22 cellular contexts compared by ENCODE assay signal in the genomic region with DNA sequence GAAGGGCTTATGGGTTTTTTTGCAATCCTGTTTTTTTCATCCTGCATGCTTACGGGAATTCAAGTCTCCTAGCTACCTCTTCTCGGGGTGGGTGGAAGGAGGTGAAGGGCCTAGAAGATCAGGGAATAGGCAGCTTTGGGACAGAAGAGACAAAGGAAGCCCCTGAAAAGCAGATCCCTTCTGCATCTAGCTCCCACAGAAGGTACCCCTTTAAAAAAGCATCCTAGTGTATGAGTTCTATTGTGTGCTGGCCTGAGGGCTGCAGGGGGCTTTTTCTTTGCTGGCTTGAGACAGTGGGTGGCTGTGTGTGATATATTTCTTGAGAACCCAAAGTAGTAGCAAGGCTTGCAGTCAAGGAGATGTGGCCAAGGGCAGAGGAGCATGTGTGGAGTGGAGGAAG.
DNase-seq lines count a peak whose midpoint lies in the region; ATAC-seq lines count a peak whose summit lies in the region.
"Had no signal": no experiment of that assay in that cellular context is flagged by ENCODE, and none has a peak within 500 bp of the region (broad histone marks: within the 10 kb centered on the region; RNA-seq: fewer than 3 reads in every experiment).

No MANE protein-coding gene starts in this region.

- no peaks in the 10 kb centered on the region for H4K20me1 ChIP-seq in BLaER1

- peaks cover 20% of the 10 kb centered on the region for H3K4me1 ChIP-seq in BLaER1
- peaks cover 52% of the 10 kb centered on the region for H3K4me1 ChIP-seq in effector memory CD4-positive, alpha-beta T cell (ENCODE audit: control insufficient read depth, insufficient read depth, low read length, poor library complexity, severe bottlenecking)
- H3K4me1 ChIP-seq: adrenal gland, foreskin keratinocyte had no signal

- no peak for ATAC-seq in activated CD4-positive, alpha-beta T cell treated with anti-CD3 and anti-CD28 coated beads for 36 hours
- ATAC-seq in T-cell (replicated peaks in 1 of 4), result no peak
- no peak for ATAC-seq in GM21528 (IDR thresholded peaks at IDR 0.05; ENCODE audit: low FRiP score, unreplicated experiment)
- ATAC-seq: foreskin keratinocyte, left colon had no signal

- H3K4me2 ChIP-seq in BLaER1, result peak overlapping the region; percentile 65; the same call in 1 of the 2 replicates
- H3K4me2 ChIP-seq: KMS-11 had no signal

- H3K4me1 Mint-ChIP-seq in activated CD4-positive, alpha-beta T cell treated with anti-CD3 and anti-CD28 coated beads for 36 hours, result peaks cover 82% of the 10 kb centered on the region
- H3K4me1 Mint-ChIP-seq in T-cell, result peaks cover 63 to 78% (median 77%) of the 10 kb centered on the region in 3 donors
- peaks cover 56% of the 10 kb centered on the region for H3K4me1 Mint-ChIP-seq in activated naive CD8-positive, alpha-beta T cell treated with anti-CD3 and anti-CD28 coated beads for 36 hours
- H3K4me1 Mint-ChIP-seq: brain had no signal

- H3K9me3 Mint-ChIP-seq in activated CD4-positive, alpha-beta T cell treated with anti-CD3 and anti-CD28 coated beads for 36 hours (ENCODE audit: low read depth), result no peaks in the 10 kb centered on the region
- H3K9me3 Mint-ChIP-seq in T-cell, result no peaks in the 10 kb centered on the region
- peaks cover 2% of the 10 kb centered on the region for H3K9me3 Mint-ChIP-seq in activated naive CD8-positive, alpha-beta T cell treated with anti-CD3 and anti-CD28 coated beads for 36 hours
- H3K9me3 Mint-ChIP-seq: memory B cell had no signal

- POLR2A ChIA-PET in activated CD4-positive, alpha-beta T cell treated with anti-CD3 and anti-CD28 coated beads for 36 hours (lab: Charles Lee), result interaction anchor here (0.6 to 3.7 kb wide), 5 partner anchors 9 to 328 kb away, joined by 4 to 20 read pairs (median 7); no protein-coding TSS in a partner anchor
- POLR2A ChIA-PET in T-cell (lab: Charles Lee), result interaction anchor here in 1 of 2 donors (0.5 kb wide), 1 partner anchor 116 kb away, joined by 3 read pairs; no protein-coding TSS in a partner anchor

- peak overlapping the region; percentile 86 for H3K27ac Mint-ChIP-seq in activated CD4-positive, alpha-beta T cell treated with anti-CD3 and anti-CD28 coated beads for 36 hours
- peak overlapping the region; percentile 2 to 87 for H3K27ac Mint-ChIP-seq in T-cell
- H3K27ac Mint-ChIP-seq in activated naive CD8-positive, alpha-beta T cell treated with anti-CD3 and anti-CD28 coated beads for 36 hours, result peak overlapping the region; percentile 43
- H3K27ac Mint-ChIP-seq: brain, memory B cell, type B pancreatic cell had no signal

- CTCF ChIA-PET in activated CD4-positive, alpha-beta T cell treated with anti-CD3 and anti-CD28 coated beads for 36 hours (lab: Charles Lee), result interaction anchor here (0.7 to 2.0 kb wide), 6 partner anchors 9 to 493 kb away, joined by 3 to 10 read pairs (median 4); no protein-coding TSS in a partner anchor
- CTCF ChIA-PET in T-cell (lab: Charles Lee), result interaction anchor here in 1 of 2 donors (0.6 to 1.0 kb wide), 2 partner anchors 9 to 26 kb away, joined by 3 read pairs; no protein-coding TSS in a partner anchor

- intact Hi-C loops in activated CD4-positive, alpha-beta T cell treated with anti-CD3 and anti-CD28 coated beads for 36 hours (cut with DNase I, micrococcal nuclease), result loop anchor here (5.0 kb wide), 3 partner anchors 263 to 572 kb away; no protein-coding TSS in a partner anchor

- no peaks in the 10 kb centered on the region for H3K9me3 ChIP-seq in BLaER1
- H3K9me3 ChIP-seq in effector memory CD4-positive, alpha-beta T cell (ENCODE audit: control insufficient read depth, low read length), result no peaks in the 10 kb centered on the region
- H3K9me3 ChIP-seq: adrenal gland had no signal

- H3K36me3 ChIP-seq in BLaER1, result no peaks in the 10 kb centered on the region
- H3K36me3 ChIP-seq in effector memory CD4-positive, alpha-beta T cell (ENCODE audit: control insufficient read depth, insufficient read depth, low read length), result no peaks in the 10 kb centered on the region
- H3K36me3 ChIP-seq: adrenal gland had no signal

- no peak overlapping the region for H3K4me3 ChIP-seq in BLaER1
- H3K4me3 ChIP-seq in effector memory CD4-positive, alpha-beta T cell (ENCODE audit: insufficient read depth, low read depth, low read length, poor library complexity, severe bottlenecking), result no peak overlapping the region
- H3K4me3 ChIP-seq: adrenal gland, GM12878 had no signal

- no peak for DNase-seq in activated CD4-positive, alpha-beta T cell treated with anti-CD3 and anti-CD28 coated beads for 36 hours
- no peak for DNase-seq in activated CD4-positive, alpha-beta T cell treated with anti-CD3 and anti-CD28 coated beads for 48 hours
- DNase-seq in T-cell (no peak), occipital lobe (lab: John Stamatoyannopoulos, UW) (no peak)
- no peak for DNase-seq in activated naive CD8-positive, alpha-beta T cell treated with anti-CD3 and anti-CD28 coated beads for 36 hours
- no peak for DNase-seq in effector memory CD4-positive, alpha-beta T cell
- DNase-seq: 8988T; adrenal gland; effector CD4-positive, alpha-beta T cell; erythroblast; foreskin keratinocyte; left colon; NCI-H510A treated with DMSO at 0.1 percent for 48 hours; nucleus accumbens; SHP77 had no signal

- peaks cover 25% of the 10 kb centered on the region for H3K27me3 Mint-ChIP-seq in activated CD4-positive, alpha-beta T cell treated with anti-CD3 and anti-CD28 coated beads for 36 hours
- H3K27me3 Mint-ChIP-seq in T-cell, result peaks cover 6 to 15% of the 10 kb centered on the region in 2 donors
- H3K27me3 Mint-ChIP-seq in activated naive CD8-positive, alpha-beta T cell treated with anti-CD3 and anti-CD28 coated beads for 36 hours, result peaks cover 94% of the 10 kb centered on the region

- H3K4me3 Mint-ChIP-seq in activated CD4-positive, alpha-beta T cell treated with anti-CD3 and anti-CD28 coated beads for 36 hours, result peak overlapping the region; percentile 19
- peak overlapping the region in 1 of 3 donors; percentile 64 for H3K4me3 Mint-ChIP-seq in T-cell
- H3K4me3 Mint-ChIP-seq in activated naive CD8-positive, alpha-beta T cell treated with anti-CD3 and anti-CD28 coated beads for 36 hours, result no peak overlapping the region
- H3K4me3 Mint-ChIP-seq: brain, type B pancreatic cell had no signal

- no peaks in the 10 kb centered on the region for H3K36me3 Mint-ChIP-seq in activated CD4-positive, alpha-beta T cell treated with anti-CD3 and anti-CD28 coated beads for 36 hours (ENCODE audit: low read depth)
- no peaks in the 10 kb centered on the region for H3K36me3 Mint-ChIP-seq in T-cell
- no peaks in the 10 kb centered on the region for H3K36me3 Mint-ChIP-seq in activated naive CD8-positive, alpha-beta T cell treated with anti-CD3 and anti-CD28 coated beads for 36 hours
- H3K36me3 Mint-ChIP-seq: brain, memory B cell, type B pancreatic cell had no signal

- H3K27ac ChIP-seq in BLaER1, result no peak overlapping the region
- H3K27ac ChIP-seq in effector memory CD4-positive, alpha-beta T cell (ENCODE audit: insufficient read depth, low read length, poor library complexity, severe bottlenecking), result no peak overlapping the region
- H3K27ac ChIP-seq: adrenal gland, foreskin keratinocyte, KMS-11 had no signal

- H3K27me3 ChIP-seq in BLaER1, result no peaks in the 10 kb centered on the region
- no peaks in the 10 kb centered on the region for H3K27me3 ChIP-seq in effector memory CD4-positive, alpha-beta T cell (replicated peaks; ENCODE audit: control insufficient read depth, insufficient read depth, low read length, poor library complexity, severe bottlenecking)
- H3K27me3 ChIP-seq: adrenal gland, foreskin keratinocyte had no signal

- no peak overlapping the region for H3K9ac ChIP-seq in BLaER1
- H3K9ac ChIP-seq: KMS-11 had no signal
